17 cellular contexts compared by ENCODE assay signal in genomic region chr2:218500501-218501060, GRCh38.
DNase-seq lines count a peak whose midpoint lies in the region; ATAC-seq and TF ChIP-seq lines count a peak whose summit lies in the region.
"Had no signal": no experiment of that assay in that cellular context is flagged by ENCODE, and none has a peak within 500 bp of the region (broad histone marks: within the 10 kb centered on the region; RNA-seq: fewer than 3 reads in every experiment).

No MANE protein-coding gene starts in this region.

- H3K9me3 Mint-ChIP-seq in activated naive CD4-positive, alpha-beta T cell treated with anti-CD3 and anti-CD28 coated beads, Interleukin-2, amount 50 U/mL, for 72 hours, result no peaks in the 10 kb centered on the region
- H3K9me3 Mint-ChIP-seq in activated naive CD4-positive, alpha-beta T cell treated with anti-CD3 and anti-CD28 coated beads, Interleukin-2, amount 10 ng/mL, durations not matched to agents 7 days and 5 days, result no peaks in the 10 kb centered on the region
- H3K9me3 Mint-ChIP-seq in effector memory CD8-positive, alpha-beta T cell, result no peaks in the 10 kb centered on the region

- no peak overlapping the region for H3K4me3 Mint-ChIP-seq in activated naive CD4-positive, alpha-beta T cell treated with anti-CD3 and anti-CD28 coated beads, Interleukin-2, amount 10 ng/mL, durations not matched to agents 7 days and 5 days
- no peak overlapping the region for H3K4me3 Mint-ChIP-seq in effector memory CD8-positive, alpha-beta T cell

- DNase-seq in activated naive CD4-positive, alpha-beta T cell treated with anti-CD3 and anti-CD28 coated beads, Interleukin-2, amount 50 U/mL, for 72 hours (ENCODE audit: low spot score in 2 of 2), result no peak
- DNase-seq in activated naive CD4-positive, alpha-beta T cell treated with anti-CD3 and anti-CD28 coated beads, Interleukin-2, amount 10 ng/mL, durations not matched to agents 7 days and 5 days, result no peak
- no peak for DNase-seq in effector memory CD8-positive, alpha-beta T cell
- no peak for DNase-seq in lower lobe of right lung
- no peak for DNase-seq in DMS53 (lab: John Stamatoyannopoulos, UW)
- DNase-seq in mammary epithelial cell, result no peak
- DNase-seq: 8988T, AML-193, Calu3, DMS 273 treated with DMSO at 0.1 percent for 48 hours, DMS79, GM23248 had no signal

- H3K4me1 ChIP-seq in lower lobe of right lung (peaks cover 19% of the 10 kb centered on the region), mammary epithelial cell (ENCODE audit: insufficient read depth, low read length) (no peaks in the 10 kb centered on the region)
- H3K4me1 ChIP-seq: BLaER1, HAP-1 had no signal

- no peak for ATAC-seq in activated naive CD4-positive, alpha-beta T cell treated with anti-CD3 and anti-CD28 coated beads, Interleukin-2, amount 50 U/mL, for 72 hours
- no peak for ATAC-seq in effector memory CD8-positive, alpha-beta T cell (replicated peaks)
- ATAC-seq in lower lobe of right lung (peak; percentile 46 to 51), GM19463 (IDR thresholded peaks at IDR 0.05; ENCODE audit: unreplicated experiment) (no peak)
- ATAC-seq: GM12878, HepG2 had no signal

- H3K36me3 Mint-ChIP-seq in activated naive CD4-positive, alpha-beta T cell treated with anti-CD3 and anti-CD28 coated beads, Interleukin-2, amount 50 U/mL, for 72 hours, result peaks cover 6 to 30% of the 10 kb centered on the region in 2 donors
- peaks cover 40% of the 10 kb centered on the region for H3K36me3 Mint-ChIP-seq in activated naive CD4-positive, alpha-beta T cell treated with anti-CD3 and anti-CD28 coated beads, Interleukin-2, amount 10 ng/mL, durations not matched to agents 7 days and 5 days
- peaks cover 36% of the 10 kb centered on the region for H3K36me3 Mint-ChIP-seq in effector memory CD8-positive, alpha-beta T cell (ENCODE audit: insufficient read depth)

- dilution Hi-C loops in mammary epithelial cell (cut with HindIII; ENCODE audit: low sequenced_read_pairs), result no loop called here

- no peaks in the 10 kb centered on the region for H3K4me1 Mint-ChIP-seq in activated naive CD4-positive, alpha-beta T cell treated with anti-CD3 and anti-CD28 coated beads, Interleukin-2, amount 10 ng/mL, durations not matched to agents 7 days and 5 days
- peaks cover 0 to 3% of the 10 kb centered on the region in 2 donors for H3K4me1 Mint-ChIP-seq in effector memory CD8-positive, alpha-beta T cell (ENCODE audit: low read depth in 2 of 2)

- H3K27me3 Mint-ChIP-seq in activated naive CD4-positive, alpha-beta T cell treated with anti-CD3 and anti-CD28 coated beads, Interleukin-2, amount 10 ng/mL, durations not matched to agents 7 days and 5 days, result no peaks in the 10 kb centered on the region
- H3K27me3 Mint-ChIP-seq in effector memory CD8-positive, alpha-beta T cell, result no peaks in the 10 kb centered on the region

- no peaks in the 10 kb centered on the region for H3K79me2 ChIP-seq in mammary epithelial cell (ENCODE audit: insufficient read depth, low read length)

- no peak overlapping the region for H2AFZ ChIP-seq in mammary epithelial cell (ENCODE audit: low read depth, low read length)
- H2AFZ ChIP-seq: GM23248 had no signal

- H3K9me3 ChIP-seq in lower lobe of right lung, result no peaks in the 10 kb centered on the region
- no peaks in the 10 kb centered on the region for H3K9me3 ChIP-seq in mammary epithelial cell (replicated peaks; ENCODE audit: insufficient read depth, low read length)
- H3K9me3 ChIP-seq: BLaER1, HAP-1 had no signal

- 98% methylated on average over 9 of the region's 10 CpGs for WGBS in mammary epithelial cell (ENCODE audit: low coverage, missing lambda C conversion rate)

- no TSS peak for BruUV-seq in mammary epithelial cell (replicated peaks; lab: Mats Ljungman, UMichigan)

- H4K20me1 ChIP-seq in mammary epithelial cell (ENCODE audit: insufficient read depth, low read length), result no peaks in the 10 kb centered on the region
- H4K20me1 ChIP-seq: BLaER1 had no signal

- no peak overlapping the region for H3K4me2 ChIP-seq in mammary epithelial cell (ENCODE audit: insufficient read depth, low read depth, low read length)
- H3K4me2 ChIP-seq: BLaER1 had no signal

- H3K36me3 ChIP-seq in lower lobe of right lung (peaks cover 39% of the 10 kb centered on the region), mammary epithelial cell (ENCODE audit: insufficient read depth, low read length) (peaks cover 8% of the 10 kb centered on the region)

- peak overlapping the region; percentile 4 to 22 for H3K27ac Mint-ChIP-seq in activated naive CD4-positive, alpha-beta T cell treated with anti-CD3 and anti-CD28 coated beads, Interleukin-2, amount 50 U/mL, for 72 hours
- H3K27ac Mint-ChIP-seq in activated naive CD4-positive, alpha-beta T cell treated with anti-CD3 and anti-CD28 coated beads, Interleukin-2, amount 10 ng/mL, durations not matched to agents 7 days and 5 days, result no peak overlapping the region
- peak overlapping the region; percentile 4 to 42 for H3K27ac Mint-ChIP-seq in effector memory CD8-positive, alpha-beta T cell

- CTCF ChIA-PET in activated naive CD4-positive, alpha-beta T cell treated with anti-CD3 and anti-CD28 coated beads, Interleukin-2, amount 10 ng/mL, durations not matched to agents 7 days and 5 days (lab: Charles Lee), result no interaction called here
- CTCF ChIA-PET in mammary epithelial cell (lab: Charles Lee; ENCODE audit: low non-redundant PET), result no interaction called here

- H3K27ac ChIP-seq in lower lobe of right lung (no peak overlapping the region), mammary epithelial cell (ENCODE audit: insufficient read depth, low read depth, low read length) (no peak overlapping the region)
- H3K27ac ChIP-seq: BLaER1, GM23248 had no signal

- H3K4me3 ChIP-seq in lower lobe of right lung, result no peak overlapping the region
- no peak overlapping the region for H3K4me3 ChIP-seq in mammary epithelial cell (replicated peaks in 1 of 3; ENCODE audit: insufficient read depth in 1 of 3, low read depth in 2 of 3, low read length in 3 of 3)
- H3K4me3 ChIP-seq: BLaER1, GM12878, GM23248, HAP-1 had no signal

- no peak overlapping the region for H3K9ac ChIP-seq in mammary epithelial cell (ENCODE audit: insufficient read depth, low read length)
- H3K9ac ChIP-seq: BLaER1, GM23248 had no signal

- TF ChIP-seq CTCF in lower lobe of right lung (IDR thresholded peaks at IDR 0.05), result no peak
- no peak for TF ChIP-seq CTCF in mammary epithelial cell (conservative IDR thresholded peaks at IDR 0.05 in 1 of 2, IDR thresholded peaks at IDR 0.05 in 1 of 2; ENCODE audit: extremely low read depth in 1 of 2, insufficient read depth in 1 of 2, low read depth in 1 of 2, low read length in 2 of 2)

- in situ Hi-C loops in mammary epithelial cell (cut with MboI; ENCODE audit: low sequenced_read_pairs in 2 of 2), result no loop called here

- H3K27me3 ChIP-seq in lower lobe of right lung (ENCODE audit: low read depth), result no peaks in the 10 kb centered on the region
- no peaks in the 10 kb centered on the region for H3K27me3 ChIP-seq in mammary epithelial cell (ENCODE audit: insufficient read depth, low read length)
- H3K27me3 ChIP-seq: BLaER1 had no signal

- intact Hi-C loops in lower lobe of right lung (cut with DNase I) (no loop called here), mammary epithelial cell (cut with micrococcal nuclease) (no loop called here)

Comparison
In these comparisons a context has a peak if more than half of its experiments do, and no peak if none do; other contexts are left out.
1. ATAC-seq: peak in lower lobe of right lung (2 of 2); none in activated naive CD4-positive, alpha-beta T cell treated with anti-CD3 and anti-CD28 coated beads, Interleukin-2, amount 50 U/mL, for 72 hours (0 of 2), effector memory CD8-positive, alpha-beta T cell (single experiment) and GM19463 (single experiment).